1 cellular context compared by ENCODE assay signal in genomic region chr17:31918701-31919128, GRCh38.
TF ChIP-seq lines count a peak whose summit lies in the region.

No MANE protein-coding gene starts in this region.

TF ChIP-seq in A549, 52 proteins besides CTCF, POLR2A, EP300 and RAD21 (continued from another document):
- TF ChIP-seq E2F6 (IDR thresholded peaks at IDR 0.05; ENCODE audit: borderline replicate concordance, low read depth), result no peak
- no peak for TF ChIP-seq REST (IDR thresholded peaks at IDR 0.05)
- no peak for TF ChIP-seq GATA3 (IDR thresholded peaks at IDR 0.05; ENCODE audit: borderline replicate concordance)
- no peak for TF ChIP-seq FOSL2 (IDR thresholded peaks at IDR 0.05)
- TF ChIP-seq FOSL2 (CRISPR knock-in tag; IDR thresholded peaks at IDR 0.05), result no peak
- no peak for TF ChIP-seq FOSB (CRISPR knock-in tag; IDR thresholded peaks at IDR 0.05)
- TF ChIP-seq POLR2AphosphoS2 (conservative IDR thresholded peaks at IDR 0.05; ENCODE audit: low read length), result no peak
- TF ChIP-seq ESRRA (IDR thresholded peaks at IDR 0.05; ENCODE audit: borderline replicate concordance, low read length), result no peak
